8 cellular contexts compared by ENCODE assay signal in genomic region chr1:12556957-12557935, GRCh38.
DNase-seq lines count a peak whose midpoint lies in the region; ATAC-seq and TF ChIP-seq lines count a peak whose summit lies in the region.

No MANE protein-coding gene starts in this region.

- 25 to 89% methylated on average over 1 to 16 of the region's 17 CpGs for WGBS in gastroesophageal sphincter (ENCODE audit: low coverage in 1 of 2), 2 donors
- WGBS in prostate gland: 88% methylated on average over 17 of the region's 17 CpGs

- intact Hi-C loops in Right ventricle myocardium inferior (cut with DNase I): no loop called here
- intact Hi-C loops in prostate gland (cut with DNase I): no loop called here

- H3K27me3 ChIP-seq in right atrium auricular region: no peaks in the 10 kb centered on the region
- no peaks in the 10 kb centered on the region for H3K27me3 ChIP-seq in gastroesophageal sphincter
- H3K27me3 ChIP-seq in prostate gland (replicated peaks; ENCODE audit: insufficient read depth): no peaks in the 10 kb centered on the region

- H3K9me3 ChIP-seq in right atrium auricular region (no peaks in the 10 kb centered on the region), gastroesophageal sphincter (no peaks in the 10 kb centered on the region), prostate gland (no peaks in the 10 kb centered on the region)

- no peak for TF ChIP-seq CTCF in right atrium auricular region (IDR thresholded peaks at IDR 0.05)
- no peak for TF ChIP-seq CTCF in gastroesophageal sphincter (IDR thresholded peaks at IDR 0.05)
- TF ChIP-seq CTCF in prostate gland (IDR thresholded peaks at IDR 0.05): no peak

- no peak for TF ChIP-seq EP300 in gastroesophageal sphincter (IDR thresholded peaks at IDR 0.05)

- H3K4me3 ChIP-seq in right atrium auricular region (no peak overlapping the region), gastroesophageal sphincter (no peak overlapping the region), prostate gland (no peak overlapping the region)

- H3K4me1 ChIP-seq in right atrium auricular region (peaks cover 0 to 27% of the 10 kb centered on the region in 2 donors), gastroesophageal sphincter (peaks cover 7 to 61% (median 47%) of the 10 kb centered on the region in 3 donors), prostate gland (replicated peaks) (peaks cover 2% of the 10 kb centered on the region)

- no peaks in the 10 kb centered on the region for H3K36me3 ChIP-seq in right atrium auricular region
- no peaks in the 10 kb centered on the region for H3K36me3 ChIP-seq in gastroesophageal sphincter
- no peaks in the 10 kb centered on the region for H3K36me3 ChIP-seq in prostate gland

- H3K27ac ChIP-seq in right atrium auricular region (peak overlapping the region; percentile 65 to 75), gastroesophageal sphincter (peak overlapping the region; percentile 87 to 92 (median 90)), prostate gland (peak overlapping the region; percentile 77 to 84)

- DNase-seq in right atrium auricular region (ENCODE audit: low spot score): no peak
- no peak for DNase-seq in Right ventricle myocardium inferior (ENCODE audit: missing footprints)
- DNase-seq in prostate gland (ENCODE audit: low spot score): no peak
- DNase-seq in cortex of kidney (lab: John Stamatoyannopoulos, UW): no peak
- no peak for DNase-seq in NCI-H82 (lab: John Stamatoyannopoulos, UW)

- ATAC-seq in Right ventricle myocardium inferior (no peak), gastroesophageal sphincter (no peak), HG02623 (IDR thresholded peaks at IDR 0.05; ENCODE audit: unreplicated experiment) (no peak), HG03565 (IDR thresholded peaks at IDR 0.05; ENCODE audit: unreplicated experiment) (no peak)

- TF ChIP-seq POLR2A in gastroesophageal sphincter (IDR thresholded peaks at IDR 0.05) (no peak), prostate gland (IDR thresholded peaks at IDR 0.05) (no peak)
